In genomic region chr14:35047961-35048513, GRCh38 we compare ENCODE assay signal across 11 cellular contexts. TPM values are rescaled to one million over a fixed set of nuclear protein-coding genes. Genes with fewer than 3 reads are reported as not detected.
A peak's percentile ranks its signal among the peaks of the same experiment; 100 is the strongest.
DNase-seq lines count a peak whose midpoint lies in the region; ATAC-seq and TF ChIP-seq lines count a peak whose summit lies in the region.
"Had no signal": no experiment of that assay in that cellular context is flagged by ENCODE, and none has a peak within 500 bp of the region (broad histone marks: within the 10 kb centered on the region; RNA-seq: fewer than 3 reads in every experiment).

No MANE protein-coding gene starts in this region.

- H3K27me3 Mint-ChIP-seq in CD4-positive, alpha-beta T cell: no peaks in the 10 kb centered on the region
- no peaks in the 10 kb centered on the region for H3K27me3 Mint-ChIP-seq in naive thymus-derived CD4-positive, alpha-beta T cell
- H3K27me3 Mint-ChIP-seq: dendritic cell treated with granulocyte-macrophage colony-stimulating factor and Interleukin-4, amounts not matched to agents 40 ng/mL and 50 ng/mL, for 4 days had no signal

- peaks cover 12 to 60% of the 10 kb centered on the region in 2 experiments for H3K79me1 ChIP-seq in IMR-90 (ENCODE audit: low read depth in 1 of 2, low read length in 2 of 2)
- no peaks in the 10 kb centered on the region for H3K79me1 ChIP-seq in neuronal stem cell (ENCODE audit: low read depth, low read length)

- intact Hi-C loops in CD4-positive, alpha-beta T cell (cut with DNase I, micrococcal nuclease): loop anchor here (2.0 to 10.0 kb wide), 4 partner anchors 173 to 777 kb away; partner anchors contain the start of genes BAZ1A (in 1 of the 2), BRMS1L (in 1 of the 2) and PSMA6 (in 1 of the 2)
- intact Hi-C loops in IMR-90 (cut with micrococcal nuclease): loop anchor here (10.0 kb wide), 1 partner anchor 367 kb away; no protein-coding TSS in a partner anchor
- intact Hi-C loops in naive thymus-derived CD4-positive, alpha-beta T cell (cut with micrococcal nuclease): loop anchor here (2.0 to 5.0 kb wide), 7 partner anchors 34 to 779 kb away; partner anchors contain the start of genes BRMS1L (in 1 of the 2), CFL2 (in 1 of the 2), EAPP (in 1 of the 2) and RALGAPA1 (in 1 of the 2)
- intact Hi-C loops in uterus (cut with DNase I; ENCODE audit: low total_unique reads): loop anchor here (10.0 kb wide), 1 partner anchor 63 kb away; the partner anchor contains the start of gene SRP54

- in situ Hi-C loops in IMR-90 (cut with MboI; ENCODE audit: low sequenced_read_pairs): no loop called here
- in situ Hi-C loops in astrocyte of the cerebellum (cut with HindIII; ENCODE audit: low sequenced_read_pairs): no loop called here

- H3K4me1 Mint-ChIP-seq in CD4-positive, alpha-beta T cell (ENCODE audit: low read depth): peaks cover 36% of the 10 kb centered on the region
- peaks cover 13 to 39% (median 34%) of the 10 kb centered on the region in 7 donors for H3K4me1 Mint-ChIP-seq in naive thymus-derived CD4-positive, alpha-beta T cell

- no peak overlapping the region for H3K14ac ChIP-seq in IMR-90 (replicated peaks; ENCODE audit: low read depth, low read length)
- no peak overlapping the region for H3K14ac ChIP-seq in neuronal stem cell (ENCODE audit: low read length)

- TF ChIP-seq RAD21 in IMR-90 (IDR thresholded peaks at IDR 0.05; ENCODE audit: low read length): no peak

- H2BK120ac ChIP-seq in IMR-90 (ENCODE audit: low read depth, low read length) (no peak overlapping the region), neuronal stem cell (ENCODE audit: low read depth, low read length) (no peak overlapping the region)

- H2AK5ac ChIP-seq in IMR-90 (ENCODE audit: low read depth, low read length) (no peak overlapping the region), neuronal stem cell (ENCODE audit: low read depth, low read length) (no peak overlapping the region)

- H3K36me3 Mint-ChIP-seq in CD4-positive, alpha-beta T cell (ENCODE audit: low read depth): peaks cover 52% of the 10 kb centered on the region
- peaks cover 0 to 11% (median 6%) of the 10 kb centered on the region in 5 donors for H3K36me3 Mint-ChIP-seq in naive thymus-derived CD4-positive, alpha-beta T cell

- 100% methylated on average over 1 of the region's 4 CpGs; no CpG with 5 or more reads in 1 of the 2 experiments for WGBS in IMR-90 (ENCODE audit: extremely low coverage in 2 of 2, insufficient read length in 1 of 2), 2 experiments
- WGBS in neuronal stem cell (ENCODE audit: extremely low coverage in 2 of 2, insufficient read length in 2 of 2, insufficient replicate concordance in 1 of 2), 2 donors: 100% methylated on average over 1 of the region's 4 CpGs; no CpG with 5 or more reads in 1 of the 2 donors

- no peak overlapping the region for H2BK15ac ChIP-seq in IMR-90 (ENCODE audit: low read depth, low read length)
- H2BK15ac ChIP-seq in neuronal stem cell (ENCODE audit: low read length): no peak overlapping the region

- dilution Hi-C loops in IMR-90 (cut with HindIII; ENCODE audit: low sequenced_read_pairs, unreplicated experiment): no loop called here

- no peak overlapping the region for H2BK5ac ChIP-seq in IMR-90 (ENCODE audit: low read depth, low read length, poor library complexity, severe bottlenecking)
- H2BK5ac ChIP-seq in neuronal stem cell (ENCODE audit: low read length): no peak overlapping the region

- H3K36me3 ChIP-seq in IMR-90 (ENCODE audit: control insufficient read depth, insufficient read depth, low read length) (peaks cover 6% of the 10 kb centered on the region), neuronal stem cell (replicated peaks in 1 of 2; ENCODE audit: control insufficient read depth in 2 of 2, insufficient read depth in 2 of 2, low read length in 2 of 2) (peaks cover 0 to 30% of the 10 kb centered on the region in 2 donors), uterus (no peaks in the 10 kb centered on the region)
- H3K36me3 ChIP-seq in naive thymus-derived CD4-positive, alpha-beta T cell (ENCODE audit: control insufficient read depth in 2 of 3, insufficient read depth in 3 of 3, low read length in 3 of 3): no peaks in the 10 kb centered on the region

- POLR2A ChIA-PET in CD4-positive, alpha-beta T cell (lab: Charles Lee): interaction anchor here (3.0 to 3.1 kb wide), 2 partner anchors 66 to 356 kb away, joined by 48 to 131 read pairs; partner anchors contain the start of genes NFKBIA and SRP54
- POLR2A ChIA-PET in IMR-90 (lab: Charles Lee; ENCODE audit: unreplicated experiment): no interaction called here
- POLR2A ChIA-PET in naive thymus-derived CD4-positive, alpha-beta T cell (lab: Charles Lee): interaction anchor here (2.5 to 3.2 kb wide), 3 partner anchors 66 to 356 kb away, joined by 23 to 44 read pairs (median 29); partner anchors contain the start of genes NFKBIA, PPP2R3C, PRORP and SRP54

- peak overlapping the region; percentile 94 for H3K27ac Mint-ChIP-seq in CD4-positive, alpha-beta T cell
- H3K27ac Mint-ChIP-seq in naive thymus-derived CD4-positive, alpha-beta T cell: peak overlapping the region; percentile 62 to 100 (median 98)
- H3K27ac Mint-ChIP-seq: dendritic cell treated with granulocyte-macrophage colony-stimulating factor and Interleukin-4, amounts not matched to agents 40 ng/mL and 50 ng/mL, for 4 days had no signal

- no peak for TF ChIP-seq POLR2A in IMR-90 (IDR thresholded peaks at IDR 0.05; ENCODE audit: low read depth, low read length)
- TF ChIP-seq POLR2A in uterus (IDR thresholded peaks at IDR 0.05): no peak

- H2AFZ ChIP-seq in IMR-90 (replicated peaks; ENCODE audit: low read length, poor library complexity): no peak overlapping the region
- no peak overlapping the region for H2AFZ ChIP-seq in neuronal stem cell (ENCODE audit: low read length)

- CTCF ChIA-PET in CD4-positive, alpha-beta T cell (lab: Charles Lee): no interaction called here
- CTCF ChIA-PET in IMR-90 (lab: Yijun Ruan, JAX): no interaction called here
- CTCF ChIA-PET in naive thymus-derived CD4-positive, alpha-beta T cell (lab: Charles Lee): interaction anchor here (1.6 kb wide), 1 partner anchor 67 kb away, joined by 3 read pairs; no protein-coding TSS in a partner anchor

- H4K91ac ChIP-seq in IMR-90 (ENCODE audit: insufficient read depth, low read depth, low read length): no peak overlapping the region
- no peak overlapping the region for H4K91ac ChIP-seq in neuronal stem cell (ENCODE audit: low read depth, low read length, poor library complexity)

- no peaks in the 10 kb centered on the region for H3K27me3 ChIP-seq in CD4-positive, alpha-beta T cell (ENCODE audit: control insufficient read depth, insufficient read depth, low read length)
- H3K27me3 ChIP-seq in IMR-90 (ENCODE audit: control insufficient read depth, insufficient read depth, low read length): no peaks in the 10 kb centered on the region
- H3K27me3 ChIP-seq in naive thymus-derived CD4-positive, alpha-beta T cell (ENCODE audit: control insufficient read depth in 2 of 2, insufficient read depth in 2 of 2, low read length in 2 of 2): no peaks in the 10 kb centered on the region
- no peaks in the 10 kb centered on the region for H3K27me3 ChIP-seq in neuronal stem cell (ENCODE audit: control insufficient read depth in 3 of 3, insufficient read depth in 3 of 3, low read depth in 1 of 3, low read length in 3 of 3)
- no peaks in the 10 kb centered on the region for H3K27me3 ChIP-seq in uterus

- no peak for DNase-seq in CD4-positive, alpha-beta T cell
- DNase-seq in IMR-90: no peak
- no peak for DNase-seq in astrocyte of the cerebellum (ENCODE audit: low read depth)
- no peak for DNase-seq in naive thymus-derived CD4-positive, alpha-beta T cell
- no peak for DNase-seq in neuronal stem cell (ENCODE audit: low spot score)
- DNase-seq in uterus: no peak
- no peak for DNase-seq in superior temporal gyrus (ENCODE audit: extremely low spot score)
- no peak for DNase-seq in T1000 (lab: John Stamatoyannopoulos, UW)
- DNase-seq: activated CD8-positive, alpha-beta memory T cell treated with anti-CD3 and anti-CD28 coated beads for 24 hours; stimulated activated CD4-positive, alpha-beta T cell treated with anti-CD3 and anti-CD28 coated beads, Interleukin-4, amount 100 ng/mL, for 24 hours had no signal

- peaks cover 4% of the 10 kb centered on the region; the same call in 1 of the 2 replicates for H3K9me1 ChIP-seq in IMR-90 (ENCODE audit: insufficient read depth, low read length)

- no peak for TF ChIP-seq CTCF in CD4-positive, alpha-beta T cell (IDR thresholded peaks at IDR 0.05)
- no peak for TF ChIP-seq CTCF in IMR-90 (conservative IDR thresholded peaks at IDR 0.05; ENCODE audit: low read depth, low read length)
- no peak for TF ChIP-seq CTCF in astrocyte of the cerebellum (IDR thresholded peaks at IDR 0.05; ENCODE audit: low read depth, low read length, missing control alignments)
- TF ChIP-seq CTCF in uterus (IDR thresholded peaks at IDR 0.05): no peak

- no peak overlapping the region for H3K9ac ChIP-seq in IMR-90 (ENCODE audit: low read depth, low read length)
- no peak overlapping the region for H3K9ac ChIP-seq in neuronal stem cell (ENCODE audit: low read depth, low read length, poor library complexity)

- H2BK12ac ChIP-seq in neuronal stem cell (ENCODE audit: low read length): no peak overlapping the region

- no peak overlapping the region for H2AK9ac ChIP-seq in IMR-90 (replicated peaks; ENCODE audit: low read depth, low read length, poor library complexity)

- H2BK20ac ChIP-seq in IMR-90 (ENCODE audit: low read depth, low read length): no peak overlapping the region

- H3K4me1 ChIP-seq in IMR-90 (ENCODE audit: control insufficient read depth, insufficient read depth, low read length) (peaks cover 2% of the 10 kb centered on the region; the same call in 1 of the 2 replicates), neuronal stem cell (ENCODE audit: control insufficient read depth in 2 of 2, insufficient read depth in 1 of 2, low read depth in 1 of 2, low read length in 2 of 2) (no peaks in the 10 kb centered on the region), uterus (no peaks in the 10 kb centered on the region)
- peaks cover 11 to 19% of the 10 kb centered on the region in 2 donors for H3K4me1 ChIP-seq in naive thymus-derived CD4-positive, alpha-beta T cell (ENCODE audit: control insufficient read depth in 2 of 2, insufficient read depth in 2 of 2, low read length in 2 of 2)

- H3K4me3 Mint-ChIP-seq in CD4-positive, alpha-beta T cell: peak overlapping the region; percentile 91
- H3K4me3 Mint-ChIP-seq in naive thymus-derived CD4-positive, alpha-beta T cell: peak overlapping the region; percentile 67 to 97 (median 82)
- H3K4me3 Mint-ChIP-seq: dendritic cell treated with granulocyte-macrophage colony-stimulating factor and Interleukin-4, amounts not matched to agents 40 ng/mL and 50 ng/mL, for 4 days had no signal

- no peak overlapping the region for H3K4ac ChIP-seq in IMR-90 (ENCODE audit: low read depth, low read length)
- H3K4ac ChIP-seq in neuronal stem cell (ENCODE audit: low read length): no peak overlapping the region

- H4K8ac ChIP-seq in IMR-90 (ENCODE audit: low read depth in 2 of 2, low read length in 2 of 2) (no peak overlapping the region), neuronal stem cell (ENCODE audit: low read depth, low read length) (no peak overlapping the region)

- no peak overlapping the region for H3K4me2 ChIP-seq in IMR-90 (ENCODE audit: low read depth, low read length)
- H3K4me2 ChIP-seq in neuronal stem cell (ENCODE audit: insufficient read depth, low read length, poor library complexity, severe bottlenecking): no peak overlapping the region

- no peak overlapping the region for H3K27ac ChIP-seq in CD4-positive, alpha-beta T cell (ENCODE audit: low read depth, low read length)
- no peak overlapping the region for H3K27ac ChIP-seq in IMR-90 (ENCODE audit: insufficient read depth, low read length)
- peak overlapping the region; percentile 99 for H3K27ac ChIP-seq in naive thymus-derived CD4-positive, alpha-beta T cell (ENCODE audit: low read depth, low read length)
- no peak overlapping the region for H3K27ac ChIP-seq in neuronal stem cell (replicated peaks; ENCODE audit: low read length)
- no peak overlapping the region for H3K27ac ChIP-seq in uterus

- H4K5ac ChIP-seq in IMR-90 (ENCODE audit: low read depth, low read length): no peak overlapping the region

- H3K4me3 ChIP-seq in IMR-90 (ENCODE audit: insufficient read depth, low read depth, low read length): no peak overlapping the region
- peak overlapping the region; percentile 96 for H3K4me3 ChIP-seq in astrocyte of the cerebellum (ENCODE audit: low read depth, low read length)
- no peak overlapping the region for H3K4me3 ChIP-seq in naive thymus-derived CD4-positive, alpha-beta T cell (ENCODE audit: low read length)
- H3K4me3 ChIP-seq in neuronal stem cell (ENCODE audit: low read length in 2 of 2): no peak overlapping the region
- H3K4me3 ChIP-seq in uterus: no peak overlapping the region

- H3K23ac ChIP-seq in IMR-90 (ENCODE audit: low read depth, low read length) (peak overlapping the region; percentile 79; the same call in 1 of the 2 replicates), neuronal stem cell (ENCODE audit: low read depth, low read length, poor library complexity) (no peak overlapping the region)

- H3K9me3 Mint-ChIP-seq in CD4-positive, alpha-beta T cell: no peaks in the 10 kb centered on the region
- no peaks in the 10 kb centered on the region for H3K9me3 Mint-ChIP-seq in naive thymus-derived CD4-positive, alpha-beta T cell
- H3K9me3 Mint-ChIP-seq: dendritic cell treated with granulocyte-macrophage colony-stimulating factor and Interleukin-4, amounts not matched to agents 40 ng/mL and 50 ng/mL, for 4 days had no signal

- H3K18ac ChIP-seq in IMR-90 (ENCODE audit: low read depth, low read length) (no peak overlapping the region), neuronal stem cell (ENCODE audit: low read length) (no peak overlapping the region)

- H3K9me3 ChIP-seq in CD4-positive, alpha-beta T cell (ENCODE audit: control insufficient read depth, low read length): no peaks in the 10 kb centered on the region
- H3K9me3 ChIP-seq in IMR-90 (ENCODE audit: control insufficient read depth, insufficient read depth, low read length): no peaks in the 10 kb centered on the region
- H3K9me3 ChIP-seq in naive thymus-derived CD4-positive, alpha-beta T cell (ENCODE audit: control insufficient read depth in 2 of 3, low read length in 3 of 3): no peaks in the 10 kb centered on the region
- H3K9me3 ChIP-seq in neuronal stem cell (replicated peaks in 1 of 2; ENCODE audit: control insufficient read depth in 2 of 2, insufficient read depth in 1 of 2, low read depth in 1 of 2, low read length in 2 of 2): no peaks in the 10 kb centered on the region
- no peaks in the 10 kb centered on the region for H3K9me3 ChIP-seq in uterus

- H3K56ac ChIP-seq in IMR-90 (ENCODE audit: extremely low read depth, insufficient read depth, low read length): no peak overlapping the region

- no peak for ATAC-seq in CD4-positive, alpha-beta T cell (ENCODE audit: poor library complexity)
- ATAC-seq in IMR-90 (ENCODE audit: low read depth): no peak
- ATAC-seq in naive thymus-derived CD4-positive, alpha-beta T cell: no peak

- no peaks in the 10 kb centered on the region for H4K20me1 ChIP-seq in IMR-90 (ENCODE audit: insufficient read depth, low read length)

- TSS peak; percentile 35 for BruUV-seq in IMR-90 (replicated peaks; lab: Mats Ljungman, UMichigan)

RNA-seq across cellular contexts. Expression of gene FAM177A1, which starts 2.0 kb away (rescaled TPM):
- 100 to 1,000 TPM; 172 to 186 TPM for total RNA-seq in CD4-positive, alpha-beta T cell
- total RNA-seq in IMR-90 (2012; rRNA removed) (18.5 and 35.8 TPM in 2 replicates), uterus (10 to 100 TPM; 12.4 to 82.2 (median 36.7) TPM)
- polyA plus RNA-seq in IMR-90 (2012; rRNA removed): 29.4 and 33.4 TPM in 2 replicates
- polyA plus RNA-seq in IMR-90 (2012; cell fraction: cytosol; rRNA removed): 13.2 and 22.8 TPM in 2 replicates
- polyA plus RNA-seq in IMR-90 (2012; cell fraction: nucleus; rRNA removed; ENCODE audit: low replicate concordance): 6.0 and 19.0 TPM in 2 replicates
- total RNA-seq in naive thymus-derived CD4-positive, alpha-beta T cell: 100 to 1,000 TPM in 1 of 5 experiments, 10 to 100 TPM in 4; 34.3 to 135 (median 41.7) TPM
- 10 to 100 TPM; 34.9 to 36.2 TPM for polyA plus RNA-seq in naive thymus-derived CD4-positive, alpha-beta T cell
- 45.0 TPM for polyA plus RNA-seq in neuronal stem cell (2013, experiment 1 of 2)
- polyA plus RNA-seq in neuronal stem cell (2013, experiment 2 of 2): 53.5 TPM
